ENCODE assay signal across 12 cellular contexts in the genomic region with DNA sequence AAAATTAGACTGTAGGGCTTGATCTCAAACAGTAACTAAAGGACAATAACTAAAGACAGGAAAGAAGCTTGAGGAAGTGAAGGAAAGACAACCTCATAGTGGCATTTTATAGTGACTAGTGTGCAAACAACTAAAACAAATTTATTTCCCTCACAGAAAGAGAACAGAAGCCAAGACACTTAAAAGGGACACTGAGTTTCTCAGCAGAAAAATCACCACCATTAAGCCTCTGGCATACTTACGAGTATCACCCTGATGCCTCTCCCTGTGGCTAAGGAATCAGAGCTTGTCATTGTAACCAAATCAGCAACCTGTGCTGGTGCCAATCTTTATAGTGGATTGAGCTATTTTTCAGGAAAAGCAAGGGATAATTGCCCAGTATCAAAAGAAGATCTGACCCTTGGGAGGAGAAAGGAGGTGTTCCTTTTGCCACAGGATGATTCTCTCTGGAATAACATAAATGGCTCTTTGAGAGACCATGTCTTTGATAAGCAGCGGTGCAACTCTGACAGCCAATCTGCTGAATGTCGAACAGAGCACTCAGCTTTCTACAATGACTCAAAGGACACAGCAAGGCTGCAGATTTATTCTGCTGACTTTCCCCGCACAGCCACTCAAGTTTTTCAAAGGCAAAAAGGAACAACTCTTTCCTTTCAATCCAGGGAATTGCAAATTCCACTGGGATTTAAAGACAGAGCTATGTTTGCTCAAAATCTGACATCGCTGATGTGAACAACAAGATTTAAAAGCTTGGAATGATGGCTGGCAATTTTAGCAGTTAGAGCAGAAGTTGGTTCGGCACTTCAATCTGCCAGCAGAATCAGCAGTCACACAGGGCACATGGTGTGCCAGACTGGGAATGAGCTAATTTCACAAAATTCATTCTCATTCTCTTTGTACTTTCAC. TPM values are rescaled to one million over a fixed set of nuclear protein-coding genes. Genes with fewer than 3 reads are reported as not detected.
DNase-seq lines count a peak whose midpoint lies in the region; ATAC-seq and TF ChIP-seq lines count a peak whose summit lies in the region.
"Had no signal": no experiment of that assay in that cellular context is flagged by ENCODE, and none has a peak within 500 bp of the region (broad histone marks: within the 10 kb centered on the region; RNA-seq: fewer than 3 reads in every experiment).

No MANE protein-coding gene starts in this region.

- H3K9ac ChIP-seq in HUES48 (ENCODE audit: low read depth, low read length) (no peak overlapping the region), H9 (ENCODE audit: extremely low read depth, insufficient read length, low read length) (no peak overlapping the region)
- H3K9ac ChIP-seq: parathyroid adenoma had no signal

- H3K9me3 ChIP-seq in HUES48 (ENCODE audit: control insufficient read depth, insufficient read depth, low read length) (no peaks in the 10 kb centered on the region), ascending aorta (no peaks in the 10 kb centered on the region), right cardiac atrium (ENCODE audit: control insufficient read depth, low read length) (no peaks in the 10 kb centered on the region), upper lobe of right lung (no peaks in the 10 kb centered on the region), H9 (ENCODE audit: control insufficient read depth, low read depth, low read length) (no peaks in the 10 kb centered on the region)

- TF ChIP-seq CTCF in ascending aorta (IDR thresholded peaks at IDR 0.05) (no peak), upper lobe of right lung (IDR thresholded peaks at IDR 0.05) (no peak), H9 (conservative IDR thresholded peaks at IDR 0.05) (no peak)

- H3K36me3 Mint-ChIP-seq in T-helper 2 cell treated with Interferon-gamma antibody and Interleukin-4, amounts not matched to agents 5 μg/mL and 100 μg/mL, for 36 hours (ENCODE audit: low read depth) = no peaks in the 10 kb centered on the region
- H3K36me3 Mint-ChIP-seq in H9 (ENCODE audit: insufficient read depth in 1 of 3, low read depth in 3 of 3) = no peaks in the 10 kb centered on the region

- H3K4me3 Mint-ChIP-seq in T-helper 2 cell treated with Interferon-gamma antibody and Interleukin-4, amounts not matched to agents 5 μg/mL and 100 μg/mL, for 36 hours = no peak overlapping the region
- H3K4me3 Mint-ChIP-seq in H9 = no peak overlapping the region
- H3K4me3 Mint-ChIP-seq: activated T-cell treated with anti-CD3 and anti-CD28 coated beads, Interleukin-2, amount 50 U/mL, for 72 hours; stimulated activated naive B cell treated with anti-CD40 and anti-IgM and Interleukin-4, amounts not matched to agents 10 μg/mL and 1 μg/mL and 100 μg/mL, for 72 hours had no signal

- H3K36me3 ChIP-seq in HUES48 (ENCODE audit: control insufficient read depth, insufficient read depth, low read length) = no peaks in the 10 kb centered on the region
- no peaks in the 10 kb centered on the region for H3K36me3 ChIP-seq in ascending aorta
- H3K36me3 ChIP-seq in upper lobe of right lung = no peaks in the 10 kb centered on the region

- H3K14ac ChIP-seq in H9 (ENCODE audit: insufficient read depth, low read length) = no peak overlapping the region

- H3K4me3 ChIP-seq in HUES48 (ENCODE audit: low read depth, low read length) (no peak overlapping the region), ascending aorta (peak overlapping the region; percentile 29 to 40), right cardiac atrium (ENCODE audit: low read length) (peak overlapping the region; percentile 42), upper lobe of right lung (no peak overlapping the region)

- H4K20me1 ChIP-seq in H9 (ENCODE audit: control insufficient read depth, insufficient read depth, insufficient read length) = no peaks in the 10 kb centered on the region

- H2AFZ ChIP-seq in H9 (ENCODE audit: low read length) = no peak overlapping the region
- H2AFZ ChIP-seq: parathyroid adenoma had no signal

- H3K9me3 Mint-ChIP-seq in T-helper 2 cell treated with Interferon-gamma antibody and Interleukin-4, amounts not matched to agents 5 μg/mL and 100 μg/mL, for 36 hours = no peaks in the 10 kb centered on the region
- no peaks in the 10 kb centered on the region for H3K9me3 Mint-ChIP-seq in H9
- H3K9me3 Mint-ChIP-seq: activated T-cell treated with anti-CD3 and anti-CD28 coated beads, Interleukin-2, amount 50 U/mL, for 72 hours; stimulated activated naive B cell treated with anti-CD40 and anti-IgM and Interleukin-4, amounts not matched to agents 10 μg/mL and 1 μg/mL and 100 μg/mL, for 72 hours had no signal

- no peak overlapping the region for H3K27ac Mint-ChIP-seq in T-helper 2 cell treated with Interferon-gamma antibody and Interleukin-4, amounts not matched to agents 5 μg/mL and 100 μg/mL, for 36 hours
- peak overlapping the region in 1 of 3 experiments; percentile 23; a peak in 1 of 7 replicates for H3K27ac Mint-ChIP-seq in H9
- H3K27ac Mint-ChIP-seq: activated T-cell treated with anti-CD3 and anti-CD28 coated beads, Interleukin-2, amount 50 U/mL, for 72 hours had no signal

- no peak overlapping the region for H3T11ph ChIP-seq in H9 (ENCODE audit: low read length)

- H3K4me1 ChIP-seq in HUES48 (ENCODE audit: control insufficient read depth, insufficient read depth, low read length) (peaks cover 15% of the 10 kb centered on the region; the same call in 1 of the 2 replicates), ascending aorta (peaks cover 14 to 26% of the 10 kb centered on the region in 2 donors), right cardiac atrium (ENCODE audit: control insufficient read depth, insufficient read depth, low read length) (peaks cover 4% of the 10 kb centered on the region), upper lobe of right lung (peaks cover 28% of the 10 kb centered on the region), H9 (ENCODE audit: insufficient read depth, low read length) (0 out of 2 replicates have a peak, but pooled peaks cover 3% of the 10 kb centered on the region)

- H3K56ac ChIP-seq in H9 (ENCODE audit: insufficient read length, low read depth, low read length) = no peak overlapping the region

- no peak overlapping the region for H4K5ac ChIP-seq in H9 (ENCODE audit: insufficient read length, low read depth, low read length)

- 15% methylated on average over 6 of the region's 6 CpGs for WGBS in right cardiac atrium
- no CpG with 5 or more reads among the region's 6 CpGs for WGBS in H9 (ENCODE audit: extremely low coverage, insufficient read length, low lambda C conversion rate)

- H2BK15ac ChIP-seq in H9 (ENCODE audit: low read depth, low read length) = no peak overlapping the region

- H2AK5ac ChIP-seq in H9 (ENCODE audit: insufficient read length, low read length) = no peak overlapping the region

- H2BK120ac ChIP-seq in H9 (ENCODE audit: low read depth, low read length, poor library complexity, severe bottlenecking) = no peak overlapping the region

- no peaks in the 10 kb centered on the region for H3K79me2 ChIP-seq in H9 (ENCODE audit: insufficient read depth, low read length)

- no peak overlapping the region for H4K91ac ChIP-seq in H9 (ENCODE audit: insufficient read length, low read depth, low read length)

- no peak overlapping the region for H2BK20ac ChIP-seq in H9 (ENCODE audit: low read depth, low read length, poor library complexity, severe bottlenecking)

- no peak overlapping the region for H3K4me2 ChIP-seq in H9 (ENCODE audit: insufficient read depth, insufficient read length, low read length)

- H3K4ac ChIP-seq in H9 (ENCODE audit: low read depth, low read length) = no peak overlapping the region

- H2BK5ac ChIP-seq in H9 (ENCODE audit: insufficient read length, low read length) = no peak overlapping the region

- no peak overlapping the region for H3K23ac ChIP-seq in H9 (ENCODE audit: insufficient read length, low read depth, low read length)

- H3K4me1 Mint-ChIP-seq in T-helper 2 cell treated with Interferon-gamma antibody and Interleukin-4, amounts not matched to agents 5 μg/mL and 100 μg/mL, for 36 hours (ENCODE audit: low read depth) = peaks cover 32% of the 10 kb centered on the region
- peaks cover 11 to 17% of the 10 kb centered on the region in 2 experiments for H3K4me1 Mint-ChIP-seq in H9

- peak overlapping the region; percentile 2 for H3K27ac ChIP-seq in HUES48 (ENCODE audit: low read depth, low read length)
- H3K27ac ChIP-seq in ascending aorta = peak overlapping the region; percentile 56 to 72
- peak overlapping the region; percentile 93 for H3K27ac ChIP-seq in right cardiac atrium (ENCODE audit: low read length)
- H3K27ac ChIP-seq in upper lobe of right lung = no peak overlapping the region
- H3K27ac ChIP-seq in H9 (ENCODE audit: insufficient read length, low read depth, low read length) = no peak overlapping the region
- H3K27ac ChIP-seq: parathyroid adenoma had no signal

- H3K79me1 ChIP-seq in H9 (ENCODE audit: insufficient read depth, low read depth, low read length, poor library complexity, severe bottlenecking) = no peaks in the 10 kb centered on the region

- H3K27me3 Mint-ChIP-seq in T-helper 2 cell treated with Interferon-gamma antibody and Interleukin-4, amounts not matched to agents 5 μg/mL and 100 μg/mL, for 36 hours (ENCODE audit: low read depth) = no peaks in the 10 kb centered on the region
- H3K27me3 Mint-ChIP-seq in H9 (ENCODE audit: low read depth) = no peaks in the 10 kb centered on the region
- H3K27me3 Mint-ChIP-seq: stimulated activated naive B cell treated with anti-CD40 and anti-IgM and Interleukin-4, amounts not matched to agents 10 μg/mL and 1 μg/mL and 100 μg/mL, for 72 hours had no signal

- no peaks in the 10 kb centered on the region for H3K27me3 ChIP-seq in HUES48 (ENCODE audit: control insufficient read depth, insufficient read depth, low read length)
- H3K27me3 ChIP-seq in ascending aorta = no peaks in the 10 kb centered on the region
- H3K27me3 ChIP-seq in right cardiac atrium (ENCODE audit: control insufficient read depth, insufficient read depth) = no peaks in the 10 kb centered on the region
- no peaks in the 10 kb centered on the region for H3K27me3 ChIP-seq in upper lobe of right lung
- no peaks in the 10 kb centered on the region for H3K27me3 ChIP-seq in H9 (ENCODE audit: insufficient read depth, low read length)

- no peak overlapping the region for H4K8ac ChIP-seq in H9 (replicated peaks; ENCODE audit: insufficient read length, low read depth, low read length)

- no peaks in the 10 kb centered on the region for H3K23me2 ChIP-seq in H9 (ENCODE audit: insufficient read length, low read depth, low read length, poor library complexity, severe bottlenecking)

- ATAC-seq in right cardiac atrium (peak; percentile 46 to 63), upper lobe of right lung (no peak)
- ATAC-seq: activated T-cell treated with anti-CD3 and anti-CD28 coated beads, Interleukin-2, amount 50 U/mL, for 72 hours; stimulated activated naive B cell treated with anti-CD40 and anti-IgM and Interleukin-4, amounts not matched to agents 10 μg/mL and 1 μg/mL and 100 μg/mL, for 72 hours had no signal

- no peak for DNase-seq in ascending aorta (ENCODE audit: low spot score in 2 of 2)
- no peak for DNase-seq in right cardiac atrium
- peak; percentile 51 for DNase-seq in retina
- no peak for DNase-seq in AG08396 (ENCODE audit: low spot score)
- no peak for DNase-seq in T-helper 2 cell treated with Interferon-gamma antibody and Interleukin-4, amounts not matched to agents 5 μg/mL and 100 μg/mL, for 36 hours (ENCODE audit: low spot score)
- no peak for DNase-seq in upper lobe of right lung
- DNase-seq in H9 = no peak
- DNase-seq: activated T-cell treated with anti-CD3 and anti-CD28 coated beads, Interleukin-2, amount 50 U/mL, for 72 hours; stimulated activated naive B cell treated with anti-CD40 and anti-IgM and Interleukin-4, amounts not matched to agents 10 μg/mL and 1 μg/mL and 100 μg/mL, for 72 hours; T-helper 2 cell had no signal

- intact Hi-C loops in ascending aorta (cut with DNase I) (no loop called here), right cardiac atrium (cut with DNase I) (no loop called here), upper lobe of right lung (cut with DNase I) (no loop called here)

- no peak overlapping the region for H3K18ac ChIP-seq in H9 (ENCODE audit: insufficient read length, low read depth, low read length)

- no peak overlapping the region for H2BK12ac ChIP-seq in H9 (ENCODE audit: insufficient read length, low read depth, low read length)

RNA-seq across cellular contexts. Expression of a gene that starts 34.6 kb away (rescaled TPM):
- total RNA-seq in ascending aorta (67.6 TPM), right cardiac atrium (10 to 100 TPM; 30.7 to 36.9 (median 33.3) TPM), upper lobe of right lung (54.0 TPM), H9 (2021) (17.7 and 18.4 TPM in 2 replicates)
- polyA plus RNA-seq in right cardiac atrium = 22.8 TPM

Comparison
In these comparisons a context has a peak if more than half of its experiments do, and no peak if none do; other contexts are left out.
1. H3K27ac ChIP-seq: peak in HUES48 (single experiment), ascending aorta (2 of 2) and right cardiac atrium (single experiment); none in upper lobe of right lung (single experiment) and H9 (single experiment).
2. H3K4me3 ChIP-seq: peak in ascending aorta (2 of 2) and right cardiac atrium (single experiment); none in HUES48 (single experiment) and upper lobe of right lung (single experiment).